Comparison of ENCODE assay signal across 27 cellular contexts in genomic region chr13:59236979-59237378, GRCh38.
"Had no signal": no experiment of that assay in that cellular context is flagged by ENCODE, and none has a peak within 500 bp of the region (broad histone marks: within the 10 kb centered on the region; RNA-seq: fewer than 3 reads in every experiment).

No MANE protein-coding gene starts in this region.

- H3K4me1 ChIP-seq: esophagus squamous epithelium, gastroesophageal sphincter, heart left ventricle, lower lobe of right lung had no signal

- H3K4me3 ChIP-seq: coronary artery, dorsolateral prefrontal cortex, esophagus squamous epithelium, gastroesophageal sphincter, heart left ventricle, hepatocyte, lower lobe of right lung, mucosa of descending colon had no signal

- H3K27ac Mint-ChIP-seq: immature natural killer cell, mesothelial cell of epicardium had no signal

- ATAC-seq: esophagus mucosa, gastroesophageal sphincter, heart left ventricle, left colon, left lobe of liver, left ventricle myocardium superior, lower lobe of right lung, mucosa of descending colon had no signal

- H3K9me3 ChIP-seq: esophagus squamous epithelium, gastroesophageal sphincter, heart left ventricle, lower lobe of right lung, mucosa of descending colon had no signal

- H3K4me1 Mint-ChIP-seq: immature natural killer cell had no signal

- H3K27ac ChIP-seq: coronary artery, dorsolateral prefrontal cortex, epithelial cell of prostate, esophagus squamous epithelium, gastroesophageal sphincter, heart left ventricle, hepatocyte, lower lobe of right lung had no signal

- DNase-seq: dermis blood vessel endothelial cell; dorsolateral prefrontal cortex; effector CD4-positive, alpha-beta T cell; effector memory CD4-positive, alpha-beta T cell; erythroblast; esophagus squamous epithelium; foreskin fibroblast; heart left ventricle; hypothalamus; immature natural killer cell; islet precursor cell; kidney; kidney glomerular epithelial cell; left colon; left ventricle myocardium superior; lower lobe of right lung; mesenchymal stem cell; mucosa of descending colon had no signal

- FAIRE-seq: colon, frontal cortex, kidney had no signal

- H3K27me3 ChIP-seq: dorsolateral prefrontal cortex, esophagus squamous epithelium, gastroesophageal sphincter, heart left ventricle, hepatocyte had no signal

- H3K36me3 ChIP-seq: esophagus squamous epithelium, gastroesophageal sphincter, heart left ventricle, lower lobe of right lung had no signal

- H3K4me3 Mint-ChIP-seq: immature natural killer cell, mesothelial cell of epicardium had no signal

- H3K36me3 Mint-ChIP-seq: immature natural killer cell, mesothelial cell of epicardium had no signal

- H3K9me3 Mint-ChIP-seq: mesothelial cell of epicardium had no signal
